21 cellular contexts compared by ENCODE assay signal in the genomic region with DNA sequence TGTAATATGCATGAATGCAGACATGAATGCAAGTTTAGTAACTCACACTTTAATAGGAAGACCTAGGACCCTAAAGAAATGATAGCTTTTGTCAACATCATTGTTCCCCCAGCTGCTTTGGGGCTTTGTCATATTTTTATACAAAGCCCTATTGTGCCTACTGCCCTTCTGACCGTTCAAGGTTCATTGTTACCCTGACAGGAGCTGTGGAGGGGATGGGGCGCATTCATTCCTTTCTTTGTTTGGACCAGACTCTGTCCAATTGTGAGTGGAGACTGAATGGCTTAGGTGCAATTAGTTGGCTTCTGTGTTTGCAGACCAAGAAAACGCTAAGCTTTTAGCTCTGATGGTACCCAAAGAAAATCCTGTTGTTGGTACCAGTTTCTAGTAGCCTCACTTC.
DNase-seq lines count a peak whose midpoint lies in the region; ATAC-seq lines count a peak whose summit lies in the region.
"Had no signal": no experiment of that assay in that cellular context is flagged by ENCODE, and none has a peak within 500 bp of the region (broad histone marks: within the 10 kb centered on the region; RNA-seq: fewer than 3 reads in every experiment).

No MANE protein-coding gene starts in this region.

- H3K27me3 ChIP-seq in HAP-1 (ENCODE audit: low read depth) (no peaks in the 10 kb centered on the region), layer of hippocampus (ENCODE audit: control insufficient read depth, insufficient read depth, low read length) (no peaks in the 10 kb centered on the region)
- H3K27me3 ChIP-seq: Peyer's patch, SJSA1 had no signal

- H3K4me3 ChIP-seq in HAP-1, result no peak overlapping the region
- H3K4me3 ChIP-seq: MG63, Peyer's patch, SJSA1 had no signal

- DNase-seq in HAP-1 (ENCODE audit: low spot score in 2 of 2), result peak; percentile 78 to 91
- peak; percentile 51 for DNase-seq in NCI-H748 treated with DMSO at 0.1 percent for 48 hours (lab: John Stamatoyannopoulos, UW)
- DNase-seq in substantia nigra (lab: John Stamatoyannopoulos, UW), result peak in 12 of 49 donors; percentile 2 to 37 (median 10)
- no peak for DNase-seq in NCI-H128 (lab: John Stamatoyannopoulos, UW; ENCODE audit: unreplicated experiment)
- DNase-seq: AML-193, COR-L47, GDM1, H9, Kasumi-1, MG63, NCI-H1092, NCI-H1694, NCI-H2171, NCI-H446, NCI-H526 treated with DMSO at 0.1 percent for 48 hours, Peyer's patch had no signal

- H3K9me3 ChIP-seq in HAP-1, result no peaks in the 10 kb centered on the region
- H3K9me3 ChIP-seq: MG63, Peyer's patch, SJSA1 had no signal

- peak overlapping the region; percentile 59 for H3K27ac ChIP-seq in layer of hippocampus (ENCODE audit: low read depth, low read length)
- peak overlapping the region; percentile 73 for H3K27ac ChIP-seq in substantia nigra (ENCODE audit: low read depth, low read length, poor library complexity, severe bottlenecking)
- H3K27ac ChIP-seq: HL-60, Peyer's patch, SJSA1 had no signal

- in situ Hi-C loops in HAP-1 (cut with MboI; ENCODE audit: low sequenced_read_pairs), result no loop called here

- H3K4me1 ChIP-seq in HAP-1, result peaks cover 50% of the 10 kb centered on the region
- H3K4me1 ChIP-seq: Peyer's patch, SJSA1 had no signal

- ATAC-seq in GM19351 (IDR thresholded peaks at IDR 0.05; ENCODE audit: unreplicated experiment) (no peak), HG02588 (IDR thresholded peaks at IDR 0.05; ENCODE audit: unreplicated experiment) (no peak)

- no peaks in the 10 kb centered on the region for H3K36me3 ChIP-seq in HAP-1 (replicated peaks)
- H3K36me3 ChIP-seq: MG63, Peyer's patch, SJSA1 had no signal
